ENCODE assay signal across 11 cellular contexts in the genomic region with DNA sequence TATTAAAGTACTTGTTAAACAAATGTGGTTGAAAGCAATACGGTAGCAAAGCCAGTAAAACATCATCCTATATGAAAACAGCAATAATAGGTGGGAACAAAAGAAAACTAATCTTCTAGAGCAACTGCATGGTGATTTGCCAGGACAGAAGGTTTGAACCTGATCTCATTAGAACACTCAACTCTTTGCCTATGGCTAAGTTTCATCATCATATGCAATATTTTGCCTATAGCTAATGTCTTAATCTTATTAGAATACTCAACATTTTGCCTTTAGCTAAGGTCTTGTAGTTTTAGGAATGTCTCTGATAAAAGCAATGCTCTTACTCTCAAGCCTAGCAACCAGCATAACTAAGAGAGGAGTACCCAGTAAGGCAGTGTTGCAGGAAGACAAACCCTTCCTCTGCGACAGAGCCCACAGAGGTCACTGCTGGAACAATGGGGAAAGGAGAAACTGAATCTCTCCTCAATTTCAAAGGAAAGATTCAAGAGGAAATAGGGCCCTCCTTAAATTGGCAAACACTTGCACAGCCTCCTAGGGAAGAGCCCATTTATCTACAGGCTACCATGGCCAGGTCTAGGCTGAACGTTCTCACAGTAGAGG. TPM values are rescaled to one million over a fixed set of nuclear protein-coding genes. Genes with fewer than 3 reads are reported as not detected.
"Had no signal": no experiment of that assay in that cellular context is flagged by ENCODE, and none has a peak within 500 bp of the region (broad histone marks: within the 10 kb centered on the region; RNA-seq: fewer than 3 reads in every experiment).

No MANE protein-coding gene starts in this region.

- H3K27me3 ChIP-seq: ovary had no signal

- H3K9me3 ChIP-seq: ovary had no signal

- DNase-seq: activated CD4-positive, alpha-beta memory T cell treated with anti-CD3 and anti-CD28 coated beads, Interleukin-2, amount 10 ng/mL, durations not matched to agents 7 days and 5 days; activated CD8-positive, alpha-beta memory T cell treated with anti-CD3 and anti-CD28 coated beads, Interleukin-2, amount 50 U/mL, for 4 hours; activated naive CD4-positive, alpha-beta T cell treated with anti-CD3 and anti-CD28 coated beads for 36 hours; caudate nucleus; cortex of kidney; effector memory CD4-positive, alpha-beta T cell; nephron progenitor cell; ovary; stimulated activated CD4-positive, alpha-beta T cell treated with anti-CD3 and anti-CD28 coated beads, Interleukin-4, amount 100 ng/mL, for 1 hour; stimulated activated CD8-positive, alpha-beta memory T cell treated with anti-CD3 and anti-CD28 coated beads, Interleukin-4, amount 100 ng/mL, for 48 hours; stimulated activated naive CD8-positive, alpha-beta T cell treated with anti-CD3 and anti-CD28 coated beads, Interleukin-15, Interleukin-2, amounts not matched to agents 100 U/mL and 50 U/mL, for 24 hours had no signal

- ATAC-seq: stimulated activated naive CD8-positive, alpha-beta T cell treated with anti-CD3 and anti-CD28 coated beads, Interleukin-15, Interleukin-2, amounts not matched to agents 100 U/mL and 50 U/mL, for 24 hours had no signal

- H3K4me3 ChIP-seq: ovary had no signal

- H3K36me3 ChIP-seq: ovary had no signal

- H3K27ac ChIP-seq: ovary had no signal

RNA-seq across cellular contexts. Expression of a gene that starts 38.3 kb away (rescaled TPM):
- total RNA-seq: activated CD4-positive, alpha-beta memory T cell treated with anti-CD3 and anti-CD28 coated beads, Interleukin-2, amount 10 ng/mL, durations not matched to agents 7 days and 5 days; activated naive CD4-positive, alpha-beta T cell treated with anti-CD3 and anti-CD28 coated beads for 36 hours had no signal
